11 cellular contexts compared by ENCODE assay signal in the genomic region with DNA sequence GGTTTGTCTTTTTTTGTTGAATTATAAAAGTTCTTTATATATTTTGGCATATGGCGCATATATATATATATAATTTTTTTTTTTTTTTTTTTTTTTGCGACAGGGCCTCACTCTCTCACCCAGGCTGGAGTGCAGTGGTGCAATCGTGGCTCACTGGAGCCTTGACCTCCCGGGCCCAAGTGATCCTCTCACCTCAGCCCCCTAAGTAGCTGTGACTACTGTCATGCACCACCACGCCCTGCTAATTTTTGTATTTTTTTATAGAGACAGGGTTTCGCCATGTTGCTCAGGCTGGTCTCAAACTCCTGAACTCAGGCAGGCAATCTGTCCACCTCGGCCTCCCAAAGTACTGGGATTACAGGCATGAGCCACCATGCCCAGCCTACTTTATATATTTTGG. TPM values are rescaled to one million over a fixed set of nuclear protein-coding genes. Genes with fewer than 3 reads are reported as not detected.
DNase-seq lines count a peak whose midpoint lies in the region; ATAC-seq and TF ChIP-seq lines count a peak whose summit lies in the region.
"Not testable (repeated sequence)": the region's sequence is repeated elsewhere in the genome, so short reads cannot be mapped to it uniquely, and the experiment has no call there.
"Had no signal": no experiment of that assay in that cellular context is flagged by ENCODE, and none has a peak within 500 bp of the region (broad histone marks: within the 10 kb centered on the region; RNA-seq: fewer than 3 reads in every experiment).

No MANE protein-coding gene starts in this region.

- not testable (repeated sequence) for TF ChIP-seq CTCF in GM12865 (IDR thresholded peaks at IDR 0.05; ENCODE audit: insufficient read depth, low read depth, low read length, missing control alignments); Loucy (conservative IDR thresholded peaks at IDR 0.05; ENCODE audit: low read length); RWPE2 (IDR thresholded peaks at IDR 0.05; ENCODE audit: poor library complexity, severe bottlenecking)

- peaks cover 41 to 52% (median 46%) of the 10 kb centered on the region in 10 experiments for H3K4me1 ChIP-seq in BLaER1 treated with 17β-estradiol and CSF1 and Interleukin-3, amounts not matched to agents 10 nM and 100 nM
- H3K4me1 ChIP-seq in Loucy (ENCODE audit: insufficient read depth, low read length, poor library complexity, severe bottlenecking) (peaks cover 50% of the 10 kb centered on the region), RWPE2 (ENCODE audit: insufficient read depth, poor library complexity, severe bottlenecking) (peaks cover 21% of the 10 kb centered on the region)

- H3K27me3 Mint-ChIP-seq in activated CD4-positive, alpha-beta T cell treated with anti-CD3 and anti-CD28 coated beads, Interleukin-2, amount 10 ng/mL, durations not matched to agents 7 days and 5 days; activated T-helper 2 cell treated with anti-CD3 and anti-CD28 coated beads, Interferon-gamma antibody, Interleukin-2, Interleukin-4, amounts not matched to agents 10 μg/mL and 5 μg/mL and 100 μg/mL, durations not matched to agents 14 hours and 24 hours and 36 hours (ENCODE audit: low read depth); stimulated activated memory B cell treated with anti-CD40 and anti-IgM and Interleukin-4, amounts not matched to agents 10 μg/mL and 1 μg/mL and 100 μg/mL, for 72 hours: not testable (repeated sequence)

- H3K27me3 ChIP-seq in BLaER1 treated with 17β-estradiol and CSF1 and Interleukin-3, amounts not matched to agents 10 nM and 100 nM; Loucy (ENCODE audit: insufficient read depth, low read length, poor library complexity, severe bottlenecking); RWPE2 (ENCODE audit: insufficient read depth, poor library complexity, severe bottlenecking): not testable (repeated sequence)

- intact Hi-C loops in activated T-helper 2 cell treated with anti-CD3 and anti-CD28 coated beads, Interferon-gamma antibody, Interleukin-2, Interleukin-4, amounts not matched to agents 10 μg/mL and 5 μg/mL and 100 μg/mL, durations not matched to agents 14 hours and 24 hours and 36 hours (cut with micrococcal nuclease): loop anchor here (1.0 kb wide), 1 partner anchor 22 kb away; no protein-coding TSS in a partner anchor

- not testable (repeated sequence) for H3K9me3 Mint-ChIP-seq in activated CD4-positive, alpha-beta T cell treated with anti-CD3 and anti-CD28 coated beads, Interleukin-2, amount 10 ng/mL, durations not matched to agents 7 days and 5 days; activated T-helper 2 cell treated with anti-CD3 and anti-CD28 coated beads, Interferon-gamma antibody, Interleukin-2, Interleukin-4, amounts not matched to agents 10 μg/mL and 5 μg/mL and 100 μg/mL, durations not matched to agents 14 hours and 24 hours and 36 hours; stimulated activated memory B cell treated with anti-CD40 and anti-IgM and Interleukin-4, amounts not matched to agents 10 μg/mL and 1 μg/mL and 100 μg/mL, for 72 hours

- not testable (repeated sequence) for H3K4me3 Mint-ChIP-seq in activated CD4-positive, alpha-beta T cell treated with anti-CD3 and anti-CD28 coated beads, Interleukin-2, amount 10 ng/mL, durations not matched to agents 7 days and 5 days; activated T-helper 2 cell treated with anti-CD3 and anti-CD28 coated beads, Interferon-gamma antibody, Interleukin-2, Interleukin-4, amounts not matched to agents 10 μg/mL and 5 μg/mL and 100 μg/mL, durations not matched to agents 14 hours and 24 hours and 36 hours (ENCODE audit: low read depth)
- peak overlapping the region; percentile 9 for H3K4me3 Mint-ChIP-seq in stimulated activated memory B cell treated with anti-CD40 and anti-IgM and Interleukin-4, amounts not matched to agents 10 μg/mL and 1 μg/mL and 100 μg/mL, for 72 hours

- CTCF ChIA-PET in activated CD4-positive, alpha-beta T cell treated with anti-CD3 and anti-CD28 coated beads, Interleukin-2, amount 10 ng/mL, durations not matched to agents 7 days and 5 days (lab: Charles Lee): interaction anchor here (0.6 to 1.3 kb wide), 2 partner anchors 10 to 26 kb away, joined by 3 read pairs; no protein-coding TSS in a partner anchor

- not testable (repeated sequence) for H2AFZ ChIP-seq in Loucy (ENCODE audit: low read length)

- peaks cover 36 to 68% (median 56%) of the 10 kb centered on the region in 11 experiments for H3K36me3 ChIP-seq in BLaER1 treated with 17β-estradiol and CSF1 and Interleukin-3, amounts not matched to agents 10 nM and 100 nM
- peaks cover 28% of the 10 kb centered on the region for H3K36me3 ChIP-seq in Loucy (ENCODE audit: insufficient read depth, low read length)
- H3K36me3 ChIP-seq in RWPE2 (ENCODE audit: low read depth): peaks cover 11% of the 10 kb centered on the region

- peaks cover 56% of the 10 kb centered on the region for H3K79me2 ChIP-seq in Loucy (ENCODE audit: insufficient read depth, low read length)

- not testable (repeated sequence) for H3K9me2 ChIP-seq in Loucy (replicated peaks; ENCODE audit: low read depth, low read length)

- POLR2A ChIA-PET in activated CD4-positive, alpha-beta T cell treated with anti-CD3 and anti-CD28 coated beads, Interleukin-2, amount 10 ng/mL, durations not matched to agents 7 days and 5 days (lab: Charles Lee): not testable (repeated sequence)

- H3K36me3 Mint-ChIP-seq in activated CD4-positive, alpha-beta T cell treated with anti-CD3 and anti-CD28 coated beads, Interleukin-2, amount 10 ng/mL, durations not matched to agents 7 days and 5 days (ENCODE audit: low read depth): peaks cover 48% of the 10 kb centered on the region
- H3K36me3 Mint-ChIP-seq in activated T-helper 2 cell treated with anti-CD3 and anti-CD28 coated beads, Interferon-gamma antibody, Interleukin-2, Interleukin-4, amounts not matched to agents 10 μg/mL and 5 μg/mL and 100 μg/mL, durations not matched to agents 14 hours and 24 hours and 36 hours (ENCODE audit: low read depth): peaks cover 47% of the 10 kb centered on the region
- peaks cover 22% of the 10 kb centered on the region for H3K36me3 Mint-ChIP-seq in stimulated activated memory B cell treated with anti-CD40 and anti-IgM and Interleukin-4, amounts not matched to agents 10 μg/mL and 1 μg/mL and 100 μg/mL, for 72 hours

- peak overlapping the region in 2 of 11 experiments; percentile 24 to 27; a peak in 2 of 22 replicates for H3K27ac ChIP-seq in BLaER1 treated with 17β-estradiol and CSF1 and Interleukin-3, amounts not matched to agents 10 nM and 100 nM
- H3K27ac ChIP-seq in RWPE2 (ENCODE audit: poor library complexity, severe bottlenecking) (peak overlapping the region; percentile 57), epithelial cell of prostate (peak overlapping the region; percentile 52)

- H3K9me3 ChIP-seq in BLaER1 treated with 17β-estradiol and CSF1 and Interleukin-3, amounts not matched to agents 10 nM and 100 nM (replicated peaks in 1 of 11); Loucy (ENCODE audit: insufficient read depth, low read depth, low read length); RWPE2 (ENCODE audit: severe bottlenecking): not testable (repeated sequence)

- H3K4me3 ChIP-seq in BLaER1 treated with 17β-estradiol and CSF1 and Interleukin-3, amounts not matched to agents 10 nM and 100 nM; Loucy (ENCODE audit: low read length, poor library complexity, severe bottlenecking); RWPE2 (ENCODE audit: severe bottlenecking): not testable (repeated sequence)
- peak overlapping the region; percentile 42 for H3K4me3 ChIP-seq in GM12865 (ENCODE audit: low read depth, low read length)

- H3F3A ChIP-seq in Loucy (ENCODE audit: low read depth): not testable (repeated sequence)

- peak overlapping the region; percentile 15 to 79 (median 66); a peak in 14 of 22 replicates for H3K4me2 ChIP-seq in BLaER1 treated with 17β-estradiol and CSF1 and Interleukin-3, amounts not matched to agents 10 nM and 100 nM
- peak overlapping the region; percentile 70 for H3K4me2 ChIP-seq in Loucy (ENCODE audit: low read depth, low read length, poor library complexity, severe bottlenecking)

- not testable (repeated sequence) for ATAC-seq in RWPE2 (ENCODE audit: low read depth); stimulated activated memory B cell treated with anti-CD40 and anti-IgM and Interleukin-4, amounts not matched to agents 10 μg/mL and 1 μg/mL and 100 μg/mL, for 72 hours

- peaks cover 57% of the 10 kb centered on the region for H3K4me1 Mint-ChIP-seq in activated CD4-positive, alpha-beta T cell treated with anti-CD3 and anti-CD28 coated beads, Interleukin-2, amount 10 ng/mL, durations not matched to agents 7 days and 5 days
- peaks cover 52% of the 10 kb centered on the region for H3K4me1 Mint-ChIP-seq in activated T-helper 2 cell treated with anti-CD3 and anti-CD28 coated beads, Interferon-gamma antibody, Interleukin-2, Interleukin-4, amounts not matched to agents 10 μg/mL and 5 μg/mL and 100 μg/mL, durations not matched to agents 14 hours and 24 hours and 36 hours (ENCODE audit: low read depth)
- peaks cover 41% of the 10 kb centered on the region for H3K4me1 Mint-ChIP-seq in stimulated activated memory B cell treated with anti-CD40 and anti-IgM and Interleukin-4, amounts not matched to agents 10 μg/mL and 1 μg/mL and 100 μg/mL, for 72 hours

- H3K27ac Mint-ChIP-seq in activated CD4-positive, alpha-beta T cell treated with anti-CD3 and anti-CD28 coated beads, Interleukin-2, amount 10 ng/mL, durations not matched to agents 7 days and 5 days: peak overlapping the region; percentile 46
- H3K27ac Mint-ChIP-seq in activated T-helper 2 cell treated with anti-CD3 and anti-CD28 coated beads, Interferon-gamma antibody, Interleukin-2, Interleukin-4, amounts not matched to agents 10 μg/mL and 5 μg/mL and 100 μg/mL, durations not matched to agents 14 hours and 24 hours and 36 hours: peak overlapping the region; percentile 89
- H3K27ac Mint-ChIP-seq in stimulated activated memory B cell treated with anti-CD40 and anti-IgM and Interleukin-4, amounts not matched to agents 10 μg/mL and 1 μg/mL and 100 μg/mL, for 72 hours: peak overlapping the region; percentile 93

- DNase-seq in GM12865 (ENCODE audit: low read depth): peak; percentile 57
- not testable (repeated sequence) for DNase-seq in RWPE2 (ENCODE audit: low spot score); activated CD4-positive, alpha-beta T cell treated with anti-CD3 and anti-CD28 coated beads, Interleukin-2, amount 10 ng/mL, durations not matched to agents 7 days and 5 days; activated T-helper 2 cell treated with anti-CD3 and anti-CD28 coated beads, Interferon-gamma antibody, Interleukin-2, Interleukin-4, amounts not matched to agents 10 μg/mL and 5 μg/mL and 100 μg/mL, durations not matched to agents 14 hours and 24 hours and 36 hours (ENCODE audit: low spot score); epithelial cell of prostate (ENCODE audit: low read depth, low spot score)

- H4K20me1 ChIP-seq in BLaER1 treated with 17β-estradiol and CSF1 and Interleukin-3, amounts not matched to agents 10 nM and 100 nM: peaks cover 0 to 13% (median 5%) of the 10 kb centered on the region in 11 experiments; a peak in 7 of 22 replicates
- not testable (repeated sequence) for H4K20me1 ChIP-seq in Loucy (ENCODE audit: insufficient read depth, low read length, poor library complexity, severe bottlenecking)

- H3K9ac ChIP-seq in BLaER1 treated with 17β-estradiol and CSF1 and Interleukin-3, amounts not matched to agents 10 nM and 100 nM; Loucy (ENCODE audit: low read depth, low read length, poor library complexity, severe bottlenecking): not testable (repeated sequence)

RNA-seq across cellular contexts. Expression of a gene that starts 29.4 kb away (rescaled TPM):
- total RNA-seq in activated CD4-positive, alpha-beta T cell treated with anti-CD3 and anti-CD28 coated beads, Interleukin-2, amount 10 ng/mL, durations not matched to agents 7 days and 5 days: not detected
- total RNA-seq in activated T-helper 2 cell treated with anti-CD3 and anti-CD28 coated beads, Interferon-gamma antibody, Interleukin-2, Interleukin-4, amounts not matched to agents 10 μg/mL and 5 μg/mL and 100 μg/mL, durations not matched to agents 14 hours and 24 hours and 36 hours: not detected in 2 replicates
- total RNA-seq: CD4-positive, alpha-beta memory T cell; H7; IMR-90 had no signal
